In genomic region chr18:59902180-59902992, GRCh38 we compare ENCODE assay signal across 1 cellular context.
TF ChIP-seq lines count a peak whose summit lies in the region.

No MANE protein-coding gene starts in this region.

TF ChIP-seq in HEK293, 187 proteins besides CTCF, POLR2A, EP300 and RAD21 (continued from another document and continues in another):
- no peak for TF ChIP-seq PBX3 (CRISPR knock-in tag; IDR thresholded peaks at IDR 0.05)
- no peak; the same call in 1 of the 2 replicates for TF ChIP-seq PRDM4 (tag by site-specific recombination; IDR thresholded peaks at IDR 0.05)
- no peak for TF ChIP-seq SALL2 (tag by site-specific recombination; IDR thresholded peaks at IDR 0.05; ENCODE audit: borderline replicate concordance)
- TF ChIP-seq ZNF707 (tag by site-specific recombination; IDR thresholded peaks at IDR 0.05) = no peak
- TF ChIP-seq ZBTB48 (tag by site-specific recombination; IDR thresholded peaks at IDR 0.05) = no peak
- peak; percentile 86 for TF ChIP-seq ZFP37 (tag by site-specific recombination; IDR thresholded peaks at IDR 0.05)
- no peak for TF ChIP-seq YY2 (tag by site-specific recombination; IDR thresholded peaks at IDR 0.05)
- peak; percentile 14 for TF ChIP-seq ZBTB26 (tag by site-specific recombination; optimal IDR thresholded peaks at IDR 0.05)
- TF ChIP-seq KLF10 (tag by site-specific recombination; IDR thresholded peaks at IDR 0.05) = peak; percentile 32; the same call in 1 of the 2 replicates
- TF ChIP-seq ZNF391 (tag by site-specific recombination; IDR thresholded peaks at IDR 0.05; ENCODE audit: borderline replicate concordance, low read depth) = peak; percentile 42; the same call in 1 of the 2 replicates
- TF ChIP-seq RBAK (tag by site-specific recombination; IDR thresholded peaks at IDR 0.05) = no peak
- no peak for TF ChIP-seq ZNF223 (tag by site-specific recombination; IDR thresholded peaks at IDR 0.05)
- TF ChIP-seq ZNF560 (tag by site-specific recombination; IDR thresholded peaks at IDR 0.05; ENCODE audit: borderline replicate concordance) = no peak
- TF ChIP-seq ZNF514 (tag by site-specific recombination; IDR thresholded peaks at IDR 0.05) = no peak
- no peak for TF ChIP-seq ZNF623 (tag by site-specific recombination; IDR thresholded peaks at IDR 0.05)
- TF ChIP-seq ZNF133 (tag by site-specific recombination; IDR thresholded peaks at IDR 0.05) = no peak
- TF ChIP-seq MEIS1 (CRISPR knock-in tag; IDR thresholded peaks at IDR 0.05; ENCODE audit: borderline replicate concordance) = no peak
- no peak for TF ChIP-seq ZNF777 (tag by site-specific recombination; IDR thresholded peaks at IDR 0.05; ENCODE audit: borderline replicate concordance)
- no peak for TF ChIP-seq MZF1 (tag by site-specific recombination; IDR thresholded peaks at IDR 0.05; ENCODE audit: borderline replicate concordance)
- no peak for TF ChIP-seq BCL6B (tag by site-specific recombination; IDR thresholded peaks at IDR 0.05)
- TF ChIP-seq TSHZ1 (tag by site-specific recombination; IDR thresholded peaks at IDR 0.05; ENCODE audit: borderline replicate concordance) = no peak
- TF ChIP-seq HIC1 (tag by site-specific recombination; IDR thresholded peaks at IDR 0.05) = no peak
- no peak for TF ChIP-seq ZBTB1 (tag by site-specific recombination; IDR thresholded peaks at IDR 0.05)
- peak; percentile 17; the same call in 1 of the 2 replicates for TF ChIP-seq IKZF3 (tag by site-specific recombination; IDR thresholded peaks at IDR 0.05)
- no peak for TF ChIP-seq ZNF510 (tag by site-specific recombination; IDR thresholded peaks at IDR 0.05; ENCODE audit: insufficient replicate concordance)
- no peak for TF ChIP-seq HOXA7 (CRISPR knock-in tag; IDR thresholded peaks at IDR 0.05; ENCODE audit: borderline replicate concordance)
- no peak for TF ChIP-seq ZNF292 (tag by site-specific recombination; IDR thresholded peaks at IDR 0.05; ENCODE audit: borderline replicate concordance, low read depth)
- TF ChIP-seq ZNF660 (tag by site-specific recombination; IDR thresholded peaks at IDR 0.05) = no peak
- TF ChIP-seq ZNF624 (tag by site-specific recombination; IDR thresholded peaks at IDR 0.05) = no peak
- TF ChIP-seq GLIS1 (tag by site-specific recombination; IDR thresholded peaks at IDR 0.05) = no peak
- no peak for TF ChIP-seq ZNF202 (tag by site-specific recombination; IDR thresholded peaks at IDR 0.05; ENCODE audit: borderline replicate concordance)
- no peak for TF ChIP-seq ZFP41 (tag by site-specific recombination; IDR thresholded peaks at IDR 0.05; ENCODE audit: borderline replicate concordance)
- no peak for TF ChIP-seq SP2 (tag by site-specific recombination; IDR thresholded peaks at IDR 0.05)
- no peak for TF ChIP-seq ZNF138 (tag by site-specific recombination; IDR thresholded peaks at IDR 0.05; ENCODE audit: borderline replicate concordance)
- TF ChIP-seq ZFP69B (tag by site-specific recombination; IDR thresholded peaks at IDR 0.05) = no peak
- TF ChIP-seq ZNF571 (tag by site-specific recombination; IDR thresholded peaks at IDR 0.05) = no peak
- peak; percentile 60; the same call in 1 of the 2 replicates for TF ChIP-seq ZBTB44 (tag by site-specific recombination; IDR thresholded peaks at IDR 0.05)
- no peak for TF ChIP-seq ZNF610 (tag by site-specific recombination; IDR thresholded peaks at IDR 0.05; ENCODE audit: borderline replicate concordance)
- TF ChIP-seq HOXC10 (CRISPR knock-in tag; IDR thresholded peaks at IDR 0.05) = no peak
- TF ChIP-seq ZNF350 (tag by site-specific recombination; IDR thresholded peaks at IDR 0.05) = peak; percentile 55; the same call in 1 of the 2 replicates
- no peak for TF ChIP-seq ZNF747 (tag by site-specific recombination; IDR thresholded peaks at IDR 0.05)
- no peak for TF ChIP-seq ZNF211 (tag by site-specific recombination; IDR thresholded peaks at IDR 0.05; ENCODE audit: low read depth)
- peak; percentile 96 for TF ChIP-seq ATF2 (tag by site-specific recombination; IDR thresholded peaks at IDR 0.05; ENCODE audit: low read depth)
- no peak for TF ChIP-seq ZNF768 (tag by site-specific recombination; IDR thresholded peaks at IDR 0.05)
- no peak for TF ChIP-seq ZNF558 (tag by site-specific recombination; IDR thresholded peaks at IDR 0.05)
- TF ChIP-seq ZNF214 (tag by site-specific recombination; IDR thresholded peaks at IDR 0.05; ENCODE audit: borderline replicate concordance) = no peak
- TF ChIP-seq ZNF354C (tag by site-specific recombination; IDR thresholded peaks at IDR 0.05; ENCODE audit: borderline replicate concordance, low read depth) = no peak
- TF ChIP-seq ZBTB6 (tag by site-specific recombination; IDR thresholded peaks at IDR 0.05) = no peak
- TF ChIP-seq ZNF155 (tag by site-specific recombination; IDR thresholded peaks at IDR 0.05) = no peak
- TF ChIP-seq ZEB2 (tag by site-specific recombination; IDR thresholded peaks at IDR 0.05) = 0 out of 2 replicates have a peak, but pooled peaks have one; percentile 52
- TF ChIP-seq ELK4 (IDR thresholded peaks at IDR 0.05; ENCODE audit: borderline replicate concordance, low read depth, low read length) = no peak
